In genomic region chrX:7093305-7093704, GRCh38 we compare ENCODE assay signal across 28 cellular contexts. TPM values are rescaled to one million over a fixed set of nuclear protein-coding genes. Genes with fewer than 3 reads are reported as not detected.
DNase-seq lines count a peak whose midpoint lies in the region; ATAC-seq, FAIRE-seq and TF ChIP-seq lines count a peak whose summit lies in the region.
"Had no signal": no experiment of that assay in that cellular context is flagged by ENCODE, and none has a peak within 500 bp of the region (broad histone marks: within the 10 kb centered on the region; RNA-seq: fewer than 3 reads in every experiment).

No MANE protein-coding gene starts in this region.

- TF ChIP-seq CTCF in right lobe of liver (IDR thresholded peaks at IDR 0.05) (no peak), HepG2 (CRISPR knock-in tag; IDR thresholded peaks at IDR 0.05) (no peak), GM12878 (IDR thresholded peaks at IDR 0.05 in 2 of 3, conservative IDR thresholded peaks at IDR 0.05 in 1 of 3; ENCODE audit: control insufficient read depth in 2 of 3, extremely low read depth in 1 of 3, insufficient read depth in 1 of 3, low read depth in 3 of 3, low read length in 3 of 3) (no peak)

- SMC1A ChIA-PET in GM12878 (lab: Charles Lee; ENCODE audit: uncharacterized antibody, unreplicated experiment): interaction anchor here (1.3 to 4.8 kb wide), 4 partner anchors 9 to 22 kb away, joined by 5 to 80 read pairs (median 14); no protein-coding TSS in a partner anchor

- DNase-seq in right lobe of liver: peak in 1 of 3 donors; percentile 46
- DNase-seq in HepG2 (ENCODE audit: low spot score): no peak
- no peak for DNase-seq in GM12892 (ENCODE audit: insufficient read length)
- no peak for DNase-seq in GM12878 (ENCODE audit: low read depth, low spot score)
- no peak for DNase-seq in activated naive CD8-positive, alpha-beta T cell treated with anti-CD3 and anti-CD28 coated beads for 36 hours
- no peak for DNase-seq in DMS53 (lab: John Stamatoyannopoulos, UW)
- DNase-seq: Caco-2; CD8-positive, alpha-beta T cell; GOT3; HFFc6; NCI-H1092 treated with DMSO at 0.1 percent for 48 hours; NCI-H1436; NCI-H187; NCI-H2081 treated with DMSO at 0.1 percent for 48 hours; NCI-H2171; NCI-H226; NCI-H510A; NCI-H748 treated with DMSO at 0.1 percent for 48 hours; PC-9; SJCRH30 had no signal

- no peak for FAIRE-seq in HepG2 (lab: Jason Lieb, UNC)
- FAIRE-seq in GM12892 (lab: Jason Lieb, UNC): peak; percentile 5
- no peak for FAIRE-seq in GM12878 (lab: Jason Lieb, UNC)

- H2AFZ ChIP-seq in HepG2 (ENCODE audit: low read length) (no peak overlapping the region), GM12878 (ENCODE audit: control insufficient read depth, low read depth, low read length) (no peak overlapping the region)
- H2AFZ ChIP-seq: PC-9 had no signal

- POLR2A ChIA-PET in HepG2 (lab: Yijun Ruan, JAX) (no interaction called here), GM12878 (lab: Charles Lee) (interaction anchor here (1.3 kb wide), 1 partner anchor 13 kb away, joined by 3 read pairs; no protein-coding TSS in a partner anchor)

- WGBS in right lobe of liver (ENCODE audit: insufficient coverage, low coverage, low lambda C conversion rate, missing lambda C conversion rate): 77% methylated on average over 3 of the region's 6 CpGs
- WGBS in HepG2 (ENCODE audit: low lambda C conversion rate): no CpG with 5 or more reads among the region's 6 CpGs
- 89% methylated on average over 6 of the region's 6 CpGs for WGBS in GM12878 (ENCODE audit: insufficient coverage, insufficient replicate concordance, low lambda C conversion rate, missing lambda C conversion rate)
- 95% methylated on average over 6 of the region's 6 CpGs for WGBS in thymus

- no peak for TF ChIP-seq RAD21 in HepG2 (CRISPR knock-in tag; IDR thresholded peaks at IDR 0.05)
- TF ChIP-seq RAD21 in GM12878 (IDR thresholded peaks at IDR 0.05; ENCODE audit: insufficient read depth, low read depth, low read length): no peak

- no peak overlapping the region for H3K4me3 ChIP-seq in right lobe of liver
- no peak overlapping the region for H3K4me3 ChIP-seq in HepG2 (replicated peaks in 1 of 3; ENCODE audit: insufficient read depth in 1 of 3, low read depth in 2 of 3, low read length in 3 of 3)
- H3K4me3 ChIP-seq in GM12878: no peak overlapping the region
- no peak overlapping the region for H3K4me3 ChIP-seq in thymus (ENCODE audit: low read length)
- H3K4me3 ChIP-seq: BLaER1, HAP-1, PC-9, SJCRH30 had no signal

- H3K36me3 Mint-ChIP-seq in activated naive CD8-positive, alpha-beta T cell treated with anti-CD3 and anti-CD28 coated beads for 36 hours: peaks cover 4% of the 10 kb centered on the region

- H3K27ac ChIP-seq in right lobe of liver (no peak overlapping the region), HepG2 (ENCODE audit: extremely low read length, insufficient read depth, low read length) (no peak overlapping the region), GM12878 (ENCODE audit: control insufficient read depth, insufficient read depth) (no peak overlapping the region), thymus (ENCODE audit: low read depth) (peak overlapping the region; percentile 27)
- H3K27ac ChIP-seq: KMS-11, PC-9, SJCRH30 had no signal

- in situ Hi-C loops in HepG2 (cut with HindIII; ENCODE audit: extremely low pct_ligation_motif_present, low pct_unique_long_range_greater_than_20kb) (no loop called here), GM12878 (cut with MboI) (no loop called here)

- peak in 3 of 4 donors; percentile 42 to 57 (median 51) for ATAC-seq in right lobe of liver
- no peak for ATAC-seq in HepG2
- no peak for ATAC-seq in GM12878
- ATAC-seq in GM18520 (IDR thresholded peaks at IDR 0.05; ENCODE audit: unreplicated experiment): no peak
- ATAC-seq: CD8-positive, alpha-beta T cell; Right ventricle myocardium inferior; SK-N-SH treated with all-trans-retinoic acid at 6 μM for 48 hours had no signal

- H3K9me3 Mint-ChIP-seq in activated naive CD8-positive, alpha-beta T cell treated with anti-CD3 and anti-CD28 coated beads for 36 hours: no peaks in the 10 kb centered on the region
- H3K9me3 Mint-ChIP-seq: CD8-positive, alpha-beta T cell; HFFc6; IgD-negative memory B cell had no signal

- H3K4me2 ChIP-seq in HepG2 (ENCODE audit: low read depth, low read length) (no peak overlapping the region), GM12878 (ENCODE audit: control insufficient read depth, insufficient read depth) (no peak overlapping the region)
- H3K4me2 ChIP-seq: BLaER1, KMS-11, PC-9 had no signal

- H3K27me3 ChIP-seq in right lobe of liver: no peaks in the 10 kb centered on the region
- no peaks in the 10 kb centered on the region for H3K27me3 ChIP-seq in HepG2 (ENCODE audit: control insufficient read depth in 1 of 2, insufficient read depth in 2 of 2, low read length in 2 of 2)
- no peaks in the 10 kb centered on the region for H3K27me3 ChIP-seq in GM12878 (replicated peaks in 1 of 2; ENCODE audit: control insufficient read depth in 2 of 2, insufficient read depth in 2 of 2, low read length in 1 of 2)
- no peaks in the 10 kb centered on the region for H3K27me3 ChIP-seq in thymus (ENCODE audit: control insufficient read depth, insufficient read depth)
- H3K27me3 ChIP-seq: BLaER1, SJCRH30 had no signal

- no peaks in the 10 kb centered on the region for H3K79me2 ChIP-seq in HepG2 (ENCODE audit: insufficient read depth, low read length)
- no peaks in the 10 kb centered on the region for H3K79me2 ChIP-seq in GM12878 (ENCODE audit: control insufficient read depth, insufficient read depth, low read length)

- H3K36me3 ChIP-seq in right lobe of liver (no peaks in the 10 kb centered on the region), HepG2 (replicated peaks in 1 of 2; ENCODE audit: control insufficient read depth in 1 of 2, insufficient read depth in 2 of 2, low read length in 2 of 2) (no peaks in the 10 kb centered on the region; a peak in 1 of 5 replicates), GM12878 (ENCODE audit: control insufficient read depth in 2 of 2, insufficient read depth in 2 of 2, low read length in 1 of 2) (peaks cover 0 to 3% of the 10 kb centered on the region in 2 experiments; a peak in 3 of 4 replicates), thymus (ENCODE audit: control insufficient read depth, insufficient read depth) (no peaks in the 10 kb centered on the region)
- H3K36me3 ChIP-seq: HAP-1, SJCRH30 had no signal

- H3K4me3 Mint-ChIP-seq in activated naive CD8-positive, alpha-beta T cell treated with anti-CD3 and anti-CD28 coated beads for 36 hours: no peak overlapping the region
- H3K4me3 Mint-ChIP-seq: CD8-positive, alpha-beta T cell; HFFc6; IgD-negative memory B cell had no signal

- H3K9me3 ChIP-seq in right lobe of liver (no peaks in the 10 kb centered on the region), HepG2 (ENCODE audit: low read length) (no peaks in the 10 kb centered on the region), GM12878 (replicated peaks; ENCODE audit: control insufficient read depth, insufficient read depth, low read length) (no peaks in the 10 kb centered on the region), thymus (ENCODE audit: control insufficient read depth) (no peaks in the 10 kb centered on the region)
- H3K9me3 ChIP-seq: Caco-2, HAP-1, SJCRH30 had no signal

- H3K27me3 Mint-ChIP-seq in activated naive CD8-positive, alpha-beta T cell treated with anti-CD3 and anti-CD28 coated beads for 36 hours: no peaks in the 10 kb centered on the region
- H3K27me3 Mint-ChIP-seq: IgD-negative memory B cell had no signal

- CTCF ChIA-PET in HepG2 (lab: Yijun Ruan, JAX; ENCODE audit: low intra/inter-chr PET ratio, low total read pairs): no interaction called here
- CTCF ChIA-PET in GM12878 (lab: Yijun Ruan, JAX): no interaction called here

- no peak overlapping the region for H3K9ac ChIP-seq in HepG2 (ENCODE audit: insufficient read depth, low read depth, low read length)
- no peak overlapping the region for H3K9ac ChIP-seq in GM12878 (ENCODE audit: control insufficient read depth, insufficient read depth, low read length)
- H3K9ac ChIP-seq: BLaER1, KMS-11 had no signal

- H3K4me1 ChIP-seq in right lobe of liver: peaks cover 0 to 30% (median 8%) of the 10 kb centered on the region in 4 donors
- H3K4me1 ChIP-seq in HepG2 (ENCODE audit: insufficient read depth, low read length): peaks cover 12% of the 10 kb centered on the region
- H3K4me1 ChIP-seq in GM12878 (ENCODE audit: control insufficient read depth, insufficient read depth, low read length): peaks cover 20% of the 10 kb centered on the region
- peaks cover 11% of the 10 kb centered on the region for H3K4me1 ChIP-seq in thymus (ENCODE audit: control insufficient read depth, insufficient read depth, low read length)
- H3K4me1 ChIP-seq: HAP-1, SJCRH30 had no signal

- no peak overlapping the region for H3K27ac Mint-ChIP-seq in activated naive CD8-positive, alpha-beta T cell treated with anti-CD3 and anti-CD28 coated beads for 36 hours
- H3K27ac Mint-ChIP-seq: CD8-positive, alpha-beta T cell; HFFc6 had no signal

- H4K20me1 ChIP-seq in HepG2 (ENCODE audit: insufficient read depth, low read length): no peaks in the 10 kb centered on the region
- H4K20me1 ChIP-seq in GM12878 (ENCODE audit: control insufficient read depth, insufficient read depth): no peaks in the 10 kb centered on the region
- H4K20me1 ChIP-seq: BLaER1 had no signal

- H3K4me1 Mint-ChIP-seq in activated naive CD8-positive, alpha-beta T cell treated with anti-CD3 and anti-CD28 coated beads for 36 hours: peaks cover 27% of the 10 kb centered on the region

- TF ChIP-seq EP300 in HepG2 (IDR thresholded peaks at IDR 0.05; ENCODE audit: low read depth in 2 of 2, low read length in 2 of 2) (no peak), HepG2 (CRISPR knock-in tag; IDR thresholded peaks at IDR 0.05; ENCODE audit: borderline replicate concordance) (no peak), GM12878 (IDR thresholded peaks at IDR 0.05; ENCODE audit: borderline replicate concordance in 1 of 2, control insufficient read depth in 1 of 2, low read depth in 2 of 2, low read length in 2 of 2) (no peak)

- RAD21 ChIA-PET in GM12878 (lab: Charles Lee; ENCODE audit: unreplicated experiment): interaction anchor here (1.3 to 4.8 kb wide), 2 partner anchors 16 to 17 kb away, joined by 3 to 77 read pairs; no protein-coding TSS in a partner anchor

- BruUV-seq in HepG2 (replicated peaks; lab: Mats Ljungman, UMichigan) (no TSS peak), GM12878 (replicated peaks; lab: Mats Ljungman, UMichigan) (no TSS peak)

- TF ChIP-seq POLR2A in right lobe of liver (IDR thresholded peaks at IDR 0.05) (no peak), HepG2 (IDR thresholded peaks at IDR 0.05; ENCODE audit: insufficient read depth in 1 of 2, low read depth in 2 of 2, low read length in 2 of 2) (no peak), GM12892 (IDR thresholded peaks at IDR 0.05; ENCODE audit: low read depth, low read length) (no peak), GM12878 (IDR thresholded peaks at IDR 0.05; ENCODE audit: low read depth, low read length) (no peak)

- intact Hi-C loops in right lobe of liver (cut with DNase I) (no loop called here), HepG2 (cut with micrococcal nuclease; ENCODE audit: unreplicated experiment) (no loop called here), GM12878 (cut with micrococcal nuclease; ENCODE audit: unreplicated experiment) (no loop called here)

RNA-seq across cellular contexts. Expression of gene STS, which starts 54.2 kb away (rescaled TPM):
- total RNA-seq in right lobe of liver: 10 to 100 TPM in 4 of 6 experiments, 1 to 10 TPM in 2; 4.7 to 12.8 (median 10.7) TPM
- total RNA-seq in HepG2 (2016; rRNA removed; fragmentation: Illumina TruSeq; extraction: Trizol): 1.5 and 2.0 TPM in 2 replicates
- total RNA-seq in HepG2 (2016; cell fraction: cytosol; rRNA removed; fragmentation: Illumina TruSeq; extraction: Trizol; ENCODE audit: low read depth): 0.40 and 0.53 TPM in 2 replicates
- total RNA-seq in HepG2 (2016; cell fraction: insoluble cytoplasmic fraction; rRNA removed; fragmentation: Illumina TruSeq; extraction: Trizol): 1.6 and 2.1 TPM in 2 replicates
- total RNA-seq in HepG2 (2016; cell fraction: membrane; rRNA removed; fragmentation: Illumina TruSeq; extraction: Trizol): 1.9 TPM in 2 replicates
- total RNA-seq in HepG2 (2016; cell fraction: nucleus; rRNA removed; fragmentation: Illumina TruSeq; extraction: Trizol): 1.4 and 1.7 TPM in 2 replicates
- 0.87 and 0.88 TPM in 2 replicates for polyA plus RNA-seq in HepG2 (2011; rRNA removed)
- polyA plus RNA-seq in HepG2 (2011; cell fraction: cytosol; rRNA removed): 0.60 and 0.95 TPM in 2 replicates
- 0.32 and 0.54 TPM in 2 replicates for polyA plus RNA-seq in HepG2 (2011; cell fraction: nucleus; rRNA removed)
- 1.0 and 1.2 TPM in 2 replicates for polyA plus RNA-seq in HepG2 (2012)
- polyA plus RNA-seq in HepG2 (2016; cell fraction: cytosol; fragmentation: Illumina TruSeq; extraction: Trizol; ENCODE audit: low read depth): 0.45 and 0.62 TPM in 2 replicates
- polyA plus RNA-seq in HepG2 (2016; cell fraction: insoluble cytoplasmic fraction; fragmentation: Illumina TruSeq; extraction: Trizol; ENCODE audit: low read depth): 2.5 TPM in 2 replicates
- polyA plus RNA-seq in HepG2 (2016; cell fraction: membrane; fragmentation: Illumina TruSeq; extraction: Trizol; ENCODE audit: low read depth): 1.7 and 2.0 TPM in 2 replicates
- 1.5 and 1.7 TPM in 2 replicates for polyA plus RNA-seq in HepG2 (2016; cell fraction: nucleus; fragmentation: Illumina TruSeq; extraction: Trizol; ENCODE audit: insufficient read depth, low read depth)
- polyA minus RNA-seq in HepG2 (2011; rRNA and poly(A)+ RNA removed; ENCODE audit: low replicate concordance): 2.4 and 36.0 TPM in 2 replicates
- 1.2 and 2.6 TPM in 2 replicates for polyA minus RNA-seq in HepG2 (2011; cell fraction: cytosol; rRNA and poly(A)+ RNA removed)
- 1.0 and 2.4 TPM in 2 replicates for polyA minus RNA-seq in HepG2 (2011; cell fraction: nucleus; rRNA and poly(A)+ RNA removed)
- 14.9 TPM for polyA plus RNA-seq in GM12892 (2012; ENCODE audit: missing spikeins)
- 41.8 and 44.8 TPM in 2 replicates for total RNA-seq in GM12878 (2013; cell fraction: nucleolus; rRNA removed)
- total RNA-seq in GM12878 (2014; rRNA removed): 4.6 and 4.8 TPM in 2 replicates
- total RNA-seq in GM12878 (2014; rRNA removed; fragmentation: Illumina TruSeq; extraction: Trizol): 5.1 and 5.3 TPM in 2 replicates
- total RNA-seq in GM12878 (2021): 5.3 and 6.1 TPM in 2 replicates
- 8.9 TPM for polyA plus RNA-seq in GM12878 (2011; ENCODE audit: low read depth)
- 19.4 and 19.6 TPM in 2 replicates for polyA plus RNA-seq in GM12878 (2011; rRNA removed)
- polyA plus RNA-seq in GM12878 (2011; cell fraction: cytosol; rRNA removed): 14.9 and 16.4 TPM in 2 replicates
- polyA plus RNA-seq in GM12878 (2011; cell fraction: nucleus; rRNA removed): 11.4 and 13.1 TPM in 2 replicates
- 7.6 and 10.6 TPM in 2 replicates for polyA plus RNA-seq in GM12878 (2012)
- 7.0 and 7.2 TPM in 2 replicates for polyA plus RNA-seq in GM12878 (2014; fragmentation: Illumina TruSeq; extraction: Trizol)
- 1 to 10 TPM; 1.6 to 1.7 TPM for polyA plus RNA-seq in GM12878 (2014; fragmentation: Nextera tagmentation; extraction: Ambion mirVana)
- 2.4 and 3.2 TPM in 2 replicates for polyA plus RNA-seq in GM12878 (2014; rRNA removed)
- 1 to 10 TPM; 3.4 to 4.8 TPM for polyA plus RNA-seq in GM12878 (2016; fragmentation: Nextera tagmentation; extraction: Ambion mirVana)
- polyA minus RNA-seq in GM12878 (2011; rRNA and poly(A)+ RNA removed): 43.4 and 45.0 TPM in 2 replicates
- polyA minus RNA-seq in GM12878 (2011; cell fraction: cytosol; rRNA and poly(A)+ RNA removed): 11.5 and 12.5 TPM in 2 replicates
- 16.2 and 23.8 TPM in 2 replicates for polyA minus RNA-seq in GM12878 (2011; cell fraction: nucleus; rRNA and poly(A)+ RNA removed)
- polyA plus RNA-seq in thymus: 1.3 TPM
- total RNA-seq in activated naive CD8-positive, alpha-beta T cell treated with anti-CD3 and anti-CD28 coated beads for 36 hours: 1 to 10 TPM; 1.2 to 1.3 TPM

RNA-seq across cellular contexts. Expression of gene PUDP, which starts 54.6 kb away (rescaled TPM):
- 10 to 100 TPM in 4 of 6 experiments, 1 to 10 TPM in 2; 8.8 to 18.4 (median 11.8) TPM for total RNA-seq in right lobe of liver
- total RNA-seq in HepG2 (2016; rRNA removed; fragmentation: Illumina TruSeq; extraction: Trizol): 7.5 and 16.3 TPM in 2 replicates
- 1.9 and 2.0 TPM in 2 replicates for total RNA-seq in HepG2 (2016; cell fraction: cytosol; rRNA removed; fragmentation: Illumina TruSeq; extraction: Trizol; ENCODE audit: low read depth)
- total RNA-seq in HepG2 (2016; cell fraction: insoluble cytoplasmic fraction; rRNA removed; fragmentation: Illumina TruSeq; extraction: Trizol): 7.1 and 17.4 TPM in 2 replicates
- 8.8 and 9.0 TPM in 2 replicates for total RNA-seq in HepG2 (2016; cell fraction: membrane; rRNA removed; fragmentation: Illumina TruSeq; extraction: Trizol)
- 7.7 and 8.1 TPM in 2 replicates for total RNA-seq in HepG2 (2016; cell fraction: nucleus; rRNA removed; fragmentation: Illumina TruSeq; extraction: Trizol)
- 17.7 and 23.5 TPM in 2 replicates for polyA plus RNA-seq in HepG2 (2011; rRNA removed)
- 17.5 and 21.4 TPM in 2 replicates for polyA plus RNA-seq in HepG2 (2011; cell fraction: cytosol; rRNA removed)
- polyA plus RNA-seq in HepG2 (2011; cell fraction: nucleus; rRNA removed): 5.4 and 6.3 TPM in 2 replicates
- polyA plus RNA-seq in HepG2 (2012): 17.4 and 19.4 TPM in 2 replicates
- polyA plus RNA-seq in HepG2 (2016; cell fraction: cytosol; fragmentation: Illumina TruSeq; extraction: Trizol; ENCODE audit: low read depth): 3.0 and 3.9 TPM in 2 replicates
- 32.6 and 35.0 TPM in 2 replicates for polyA plus RNA-seq in HepG2 (2016; cell fraction: insoluble cytoplasmic fraction; fragmentation: Illumina TruSeq; extraction: Trizol; ENCODE audit: low read depth)
- polyA plus RNA-seq in HepG2 (2016; cell fraction: membrane; fragmentation: Illumina TruSeq; extraction: Trizol; ENCODE audit: low read depth): 10.4 and 10.6 TPM in 2 replicates
- 11.5 and 12.1 TPM in 2 replicates for polyA plus RNA-seq in HepG2 (2016; cell fraction: nucleus; fragmentation: Illumina TruSeq; extraction: Trizol; ENCODE audit: insufficient read depth, low read depth)
- 18.1 and 31.8 TPM in 2 replicates for polyA minus RNA-seq in HepG2 (2011; rRNA and poly(A)+ RNA removed; ENCODE audit: low replicate concordance)
- 10.1 and 12.8 TPM in 2 replicates for polyA minus RNA-seq in HepG2 (2011; cell fraction: cytosol; rRNA and poly(A)+ RNA removed)
- polyA minus RNA-seq in HepG2 (2011; cell fraction: nucleus; rRNA and poly(A)+ RNA removed): 14.5 and 17.7 TPM in 2 replicates
- 51.7 TPM for polyA plus RNA-seq in GM12892 (2012; ENCODE audit: missing spikeins)
- 37.5 and 37.8 TPM in 2 replicates for total RNA-seq in GM12878 (2013; cell fraction: nucleolus; rRNA removed)
- total RNA-seq in GM12878 (2014; rRNA removed): 30.8 and 33.5 TPM in 2 replicates
- total RNA-seq in GM12878 (2014; rRNA removed; fragmentation: Illumina TruSeq; extraction: Trizol): 35.6 and 38.6 TPM in 2 replicates
- 51.6 and 58.6 TPM in 2 replicates for total RNA-seq in GM12878 (2021)
- 29.9 TPM for polyA plus RNA-seq in GM12878 (2011; ENCODE audit: low read depth)
- 81.2 and 89.2 TPM in 2 replicates for polyA plus RNA-seq in GM12878 (2011; rRNA removed)
- 61.1 and 61.2 TPM in 2 replicates for polyA plus RNA-seq in GM12878 (2011; cell fraction: cytosol; rRNA removed)
- 32.2 and 34.9 TPM in 2 replicates for polyA plus RNA-seq in GM12878 (2011; cell fraction: nucleus; rRNA removed)
- polyA plus RNA-seq in GM12878 (2012): 35.7 and 40.1 TPM in 2 replicates
- polyA plus RNA-seq in GM12878 (2014; fragmentation: Illumina TruSeq; extraction: Trizol): 61.2 and 62.5 TPM in 2 replicates
- polyA plus RNA-seq in GM12878 (2014; fragmentation: Nextera tagmentation; extraction: Ambion mirVana): 10 to 100 TPM; 68.9 to 83.5 TPM
- 46.3 and 58.9 TPM in 2 replicates for polyA plus RNA-seq in GM12878 (2014; rRNA removed)
- 10 to 100 TPM; 61.0 to 64.7 TPM for polyA plus RNA-seq in GM12878 (2016; fragmentation: Nextera tagmentation; extraction: Ambion mirVana)
- polyA minus RNA-seq in GM12878 (2011; rRNA and poly(A)+ RNA removed): 69.1 and 71.5 TPM in 2 replicates
- 14.2 and 20.7 TPM in 2 replicates for polyA minus RNA-seq in GM12878 (2011; cell fraction: cytosol; rRNA and poly(A)+ RNA removed)
- 23.2 and 33.6 TPM in 2 replicates for polyA minus RNA-seq in GM12878 (2011; cell fraction: nucleus; rRNA and poly(A)+ RNA removed)
- polyA plus RNA-seq in thymus: 7.9 TPM
- 10 to 100 TPM; 22.0 to 24.4 TPM for total RNA-seq in activated naive CD8-positive, alpha-beta T cell treated with anti-CD3 and anti-CD28 coated beads for 36 hours

Comparison
In these comparisons a context has a peak if more than half of its experiments do, and no peak if none do; other contexts are left out.
1. ATAC-seq: peak in right lobe of liver (3 of 4); none in HepG2 (single experiment), GM12878 (single experiment) and GM18520 (single experiment).